15 cellular contexts compared by ENCODE assay signal in the genomic region with DNA sequence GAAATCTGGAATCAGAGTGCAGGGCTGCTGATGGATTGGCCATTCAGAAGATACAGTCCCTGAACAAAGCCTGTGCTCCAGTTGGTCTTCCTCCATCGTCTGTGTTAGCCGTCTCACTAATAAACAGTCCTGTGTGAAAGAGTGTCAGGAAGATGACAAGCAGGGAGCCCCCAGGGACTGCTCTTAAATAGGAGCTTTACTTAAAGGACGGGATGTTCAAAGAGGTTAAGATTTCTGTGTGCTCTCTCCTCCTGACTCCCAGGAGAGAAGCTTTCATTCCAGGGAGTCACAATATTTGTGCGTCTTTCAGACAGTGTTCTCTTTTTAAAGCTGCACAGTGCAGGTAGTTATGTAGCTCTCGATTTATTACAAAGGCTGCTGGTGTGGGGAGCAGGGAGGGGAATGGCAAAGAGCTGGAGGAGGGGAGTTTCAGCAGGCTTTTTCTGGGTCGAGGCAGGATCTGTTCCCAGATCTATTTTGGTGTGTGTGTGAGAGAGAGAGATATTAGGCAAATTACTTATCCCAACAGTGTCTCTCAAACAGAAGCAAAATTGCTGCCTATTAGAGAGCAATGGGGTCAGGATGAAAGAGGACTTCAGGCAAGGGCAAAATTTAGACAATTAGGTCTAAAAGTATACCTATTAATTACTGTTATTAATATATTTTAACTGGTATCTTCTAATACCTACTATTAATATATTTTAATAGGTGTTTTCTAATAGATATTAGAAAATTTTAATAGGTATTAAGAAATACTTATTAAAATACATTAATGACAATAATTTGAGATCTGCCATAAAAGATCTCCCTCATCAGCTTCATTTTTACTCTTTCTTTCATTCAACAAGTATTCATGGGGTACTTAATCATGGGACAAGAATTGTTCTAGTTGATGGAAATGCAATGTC. TPM values are rescaled to one million over a fixed set of nuclear protein-coding genes. Genes with fewer than 3 reads are reported as not detected.
DNase-seq lines count a peak whose midpoint lies in the region; ATAC-seq and TF ChIP-seq lines count a peak whose summit lies in the region.
"Had no signal": no experiment of that assay in that cellular context is flagged by ENCODE, and none has a peak within 500 bp of the region (broad histone marks: within the 10 kb centered on the region; RNA-seq: fewer than 3 reads in every experiment).

No MANE protein-coding gene starts in this region.

- H2AK5ac ChIP-seq in mesendoderm (ENCODE audit: low read length), result no peak overlapping the region

- no peaks in the 10 kb centered on the region for H3K36me3 Mint-ChIP-seq in MCF 10A (ENCODE audit: insufficient read depth, unreplicated experiment)

- H3K18ac ChIP-seq in mesendoderm (ENCODE audit: low read length), result peak overlapping the region; percentile 53

- H3K9me3 Mint-ChIP-seq in MCF 10A (ENCODE audit: unreplicated experiment), result no peaks in the 10 kb centered on the region

- POLR2A ChIA-PET in MCF 10A (lab: Yijun Ruan, JAX), result interaction anchor here (0.6 to 4.8 kb wide), 3 partner anchors 12 to 83 kb away, joined by 3 to 21 read pairs (median 5); partner anchors contain the start of gene POU2F1

- no peaks in the 10 kb centered on the region for H3K79me1 ChIP-seq in mesendoderm (ENCODE audit: low read length)

- peaks cover 21% of the 10 kb centered on the region for H3K4me1 Mint-ChIP-seq in MCF 10A (ENCODE audit: insufficient read depth, unreplicated experiment)

- H3K4ac ChIP-seq in mesendoderm (ENCODE audit: low read depth, low read length), result no peak overlapping the region

- dilution Hi-C loops in mammary epithelial cell (cut with HindIII; ENCODE audit: low sequenced_read_pairs), result no loop called here

- H3K27me3 ChIP-seq in mammary epithelial cell (ENCODE audit: insufficient read depth, low read length) (no peaks in the 10 kb centered on the region), SJCRH30 (no peaks in the 10 kb centered on the region), mesendoderm (ENCODE audit: insufficient read depth, low read length, poor library complexity) (no peaks in the 10 kb centered on the region)
- H3K27me3 ChIP-seq: suprapubic skin had no signal

- ATAC-seq in HG03097 (IDR thresholded peaks at IDR 0.05; ENCODE audit: low FRiP score, unreplicated experiment), result no peak
- ATAC-seq: activated CD8-positive, alpha-beta T cell treated with anti-CD3 and anti-CD28 coated beads, Interleukin-2, amount 10 ng/mL, durations not matched to agents 7 days and 5 days; left cardiac atrium had no signal

- no peak overlapping the region for H2BK5ac ChIP-seq in mesendoderm (ENCODE audit: low read length)

- no peak overlapping the region for H3K23ac ChIP-seq in mesendoderm (ENCODE audit: low read length)

- H3K27me3 Mint-ChIP-seq in MCF 10A (ENCODE audit: insufficient read depth, unreplicated experiment), result no peaks in the 10 kb centered on the region

- H3K36me3 ChIP-seq in mammary epithelial cell (ENCODE audit: insufficient read depth, low read length) (no peaks in the 10 kb centered on the region), SJCRH30 (no peaks in the 10 kb centered on the region), mesendoderm (ENCODE audit: control insufficient read depth, insufficient read depth, low read length) (no peaks in the 10 kb centered on the region)
- H3K36me3 ChIP-seq: esophagus squamous epithelium, suprapubic skin had no signal

- H3K4me2 ChIP-seq in mammary epithelial cell (ENCODE audit: insufficient read depth, low read depth, low read length) (no peak overlapping the region), mesendoderm (ENCODE audit: low read length) (no peak overlapping the region)

- H2BK15ac ChIP-seq in mesendoderm (replicated peaks; ENCODE audit: low read depth), result no peak overlapping the region

- H2BK120ac ChIP-seq in mesendoderm (ENCODE audit: low read depth, low read length), result peak overlapping the region; percentile 85

- DNase-seq in mammary epithelial cell (no peak), MCF 10A (ENCODE audit: unreplicated experiment) (no peak), SJCRH30 (no peak), mesendoderm (no peak), Ammon's horn (ENCODE audit: low spot score) (no peak), MV-4-11 (lab: John Stamatoyannopoulos, UW) (no peak)
- DNase-seq in stimulated activated CD4-positive, alpha-beta T cell treated with anti-CD3 and anti-CD28 coated beads, Interleukin-4, amount 100 ng/mL, for 4 hours, result no peak
- DNase-seq: activated CD8-positive, alpha-beta T cell treated with anti-CD3 and anti-CD28 coated beads, Interleukin-2, amount 10 ng/mL, durations not matched to agents 7 days and 5 days; COR-L47; esophagus squamous epithelium; left cardiac atrium; NCI-H446 had no signal

- no peaks in the 10 kb centered on the region for H4K20me1 ChIP-seq in mammary epithelial cell (ENCODE audit: insufficient read depth, low read length)

- TF ChIP-seq CTCF in mammary epithelial cell (conservative IDR thresholded peaks at IDR 0.05 in 1 of 2, IDR thresholded peaks at IDR 0.05 in 1 of 2; ENCODE audit: extremely low read depth in 1 of 2, insufficient read depth in 1 of 2, low read depth in 1 of 2, low read length in 2 of 2), result no peak
- no peak for TF ChIP-seq CTCF in MCF 10A (IDR thresholded peaks at IDR 0.05; ENCODE audit: unreplicated experiment)

- H3K79me2 ChIP-seq in mammary epithelial cell (ENCODE audit: insufficient read depth, low read length) (no peaks in the 10 kb centered on the region), mesendoderm (ENCODE audit: control insufficient read depth, insufficient read depth, low read length) (no peaks in the 10 kb centered on the region)

- H3K9me3 ChIP-seq in mammary epithelial cell (replicated peaks; ENCODE audit: insufficient read depth, low read length) (no peaks in the 10 kb centered on the region), SJCRH30 (replicated peaks) (no peaks in the 10 kb centered on the region)
- H3K9me3 ChIP-seq: esophagus squamous epithelium, suprapubic skin had no signal

- BruUV-seq in mammary epithelial cell (replicated peaks; lab: Mats Ljungman, UMichigan) (no TSS peak), MCF 10A (replicated peaks; lab: Mats Ljungman, UMichigan) (no TSS peak)

- no peak overlapping the region for H3K27ac Mint-ChIP-seq in MCF 10A (ENCODE audit: low read depth, unreplicated experiment)
- H3K27ac Mint-ChIP-seq: activated CD8-positive, alpha-beta T cell treated with anti-CD3 and anti-CD28 coated beads, Interleukin-2, amount 10 ng/mL, durations not matched to agents 7 days and 5 days had no signal

- intact Hi-C loops in mammary epithelial cell (cut with micrococcal nuclease) (no loop called here), MCF 10A (cut with micrococcal nuclease) (no loop called here)

- peak overlapping the region; percentile 58 for H3K56ac ChIP-seq in mesendoderm (ENCODE audit: low read length)

- H4K8ac ChIP-seq in mesendoderm (ENCODE audit: low read depth, low read length), result no peak overlapping the region

- no peak overlapping the region for H4K5ac ChIP-seq in mesendoderm (ENCODE audit: low read length)

- H3K4me1 ChIP-seq in mammary epithelial cell (ENCODE audit: insufficient read depth, low read length), result peaks cover 14% of the 10 kb centered on the region
- peaks cover 23% of the 10 kb centered on the region for H3K4me1 ChIP-seq in SJCRH30
- H3K4me1 ChIP-seq in mesendoderm (ENCODE audit: control insufficient read depth, low read depth, low read length), result peaks cover 19% of the 10 kb centered on the region
- H3K4me1 ChIP-seq: esophagus squamous epithelium, suprapubic skin had no signal

- CTCF ChIA-PET in mammary epithelial cell (lab: Charles Lee; ENCODE audit: low non-redundant PET), result no interaction called here
- CTCF ChIA-PET in MCF 10A (lab: Yijun Ruan, JAX), result interaction anchor here (0.7 to 18.0 kb wide), 9 partner anchors 7 to 227 kb away, joined by 4 to 259 read pairs (median 7); no protein-coding TSS in a partner anchor

- H3K27ac ChIP-seq in mammary epithelial cell (ENCODE audit: insufficient read depth, low read depth, low read length) (no peak overlapping the region), SJCRH30 (peak overlapping the region; percentile 68), mesendoderm (ENCODE audit: low read depth, low read length) (no peak overlapping the region)
- H3K27ac ChIP-seq: esophagus squamous epithelium, suprapubic skin had no signal

- in situ Hi-C loops in mammary epithelial cell (cut with MboI; ENCODE audit: low sequenced_read_pairs in 2 of 2), result no loop called here

- no peak overlapping the region for H3K4me3 Mint-ChIP-seq in MCF 10A (ENCODE audit: unreplicated experiment)
- H3K4me3 Mint-ChIP-seq: activated CD8-positive, alpha-beta T cell treated with anti-CD3 and anti-CD28 coated beads, Interleukin-2, amount 10 ng/mL, durations not matched to agents 7 days and 5 days had no signal

- H2AFZ ChIP-seq in mammary epithelial cell (ENCODE audit: low read depth, low read length), result peak overlapping the region; percentile 50

- 59% methylated on average over 6 of the region's 6 CpGs for WGBS in mammary epithelial cell (ENCODE audit: low coverage, missing lambda C conversion rate)
- no CpG with 5 or more reads among the region's 6 CpGs for WGBS in mesendoderm (ENCODE audit: extremely low coverage, insufficient coverage, low lambda C conversion rate)

- H3K9ac ChIP-seq in mammary epithelial cell (ENCODE audit: insufficient read depth, low read length) (no peak overlapping the region), mesendoderm (ENCODE audit: low read length) (no peak overlapping the region)

- H3K4me3 ChIP-seq in mammary epithelial cell (replicated peaks in 1 of 3; ENCODE audit: insufficient read depth in 1 of 3, low read depth in 2 of 3, low read length in 3 of 3) (no peak overlapping the region), SJCRH30 (no peak overlapping the region), mesendoderm (ENCODE audit: low read length) (no peak overlapping the region)
- H3K4me3 ChIP-seq: esophagus squamous epithelium, suprapubic skin had no signal

RNA-seq across cellular contexts. Expression of gene STYXL2, which starts 43.7 kb away (rescaled TPM):
- total RNA-seq in mammary epithelial cell (not detected), MCF 10A (2022) (not detected in 2 replicates)
- polyA plus RNA-seq in mammary epithelial cell, result not detected
- polyA minus RNA-seq in mammary epithelial cell, result not detected
- 6.8 and 7.1 TPM in 2 replicates for total RNA-seq in SJCRH30 (2014; rRNA removed; shearing (Covaris generic))
- polyA plus RNA-seq in mesendoderm (2013, experiment 1 of 2), result 0.10 TPM
- 0.07 TPM for polyA plus RNA-seq in mesendoderm (2013, experiment 2 of 2)
- total RNA-seq: activated CD8-positive, alpha-beta T cell treated with anti-CD3 and anti-CD28 coated beads, Interleukin-2, amount 10 ng/mL, durations not matched to agents 7 days and 5 days had no signal

RNA-seq across cellular contexts. Expression of gene GPA33, which starts 47.4 kb away (rescaled TPM):
- not detected for total RNA-seq in mammary epithelial cell
- polyA plus RNA-seq in mammary epithelial cell, result not detected
- not detected for polyA minus RNA-seq in mammary epithelial cell
- total RNA-seq in MCF 10A (2022), result not detected in 2 replicates
- 0.14 and 0.23 TPM in 2 replicates for total RNA-seq in SJCRH30 (2014; rRNA removed; shearing (Covaris generic))
- polyA plus RNA-seq in mesendoderm (2013, experiment 1 of 2), result 0.81 TPM
- polyA plus RNA-seq in mesendoderm (2013, experiment 2 of 2), result 0.90 TPM
- total RNA-seq: esophagus squamous epithelium, myocyte had no signal
